In the genomic region with DNA sequence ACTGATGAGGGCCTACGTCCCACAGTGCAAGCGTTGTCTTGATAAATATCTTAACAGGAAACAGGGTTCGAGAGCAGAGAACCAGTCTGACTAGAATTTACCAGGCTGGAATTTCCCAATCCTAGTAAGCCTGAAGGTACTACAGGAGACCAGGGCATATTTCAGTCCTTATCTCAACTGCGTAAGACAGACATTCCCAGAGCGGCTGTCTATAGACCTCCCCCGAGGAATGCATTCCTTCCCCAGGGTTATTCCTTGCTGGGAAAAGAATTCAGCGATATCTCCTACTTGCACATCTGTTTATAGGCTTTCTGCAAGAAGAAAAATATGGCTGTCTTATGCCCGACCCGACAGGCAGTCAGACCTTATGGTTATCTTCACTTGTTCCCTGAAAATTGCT, we compare ENCODE assay signal across 1 cellular context.
A peak's percentile ranks its signal among the peaks of the same experiment; 100 is the strongest.
TF ChIP-seq lines count a peak whose summit lies in the region.

No MANE protein-coding gene starts in this region.

TF ChIP-seq in H1, 55 proteins besides CTCF, POLR2A, EP300 and RAD21:
- TF ChIP-seq TEAD4 (IDR thresholded peaks at IDR 0.05; ENCODE audit: low read depth, low read length), result 0 out of 2 replicates have a peak, but pooled peaks have one; percentile 19
TF ChIP-seq in H1: peak in this region for 1; not testable (repeated sequence) for 54.
